Comparison of ENCODE assay signal across 8 cellular contexts in the genomic region with DNA sequence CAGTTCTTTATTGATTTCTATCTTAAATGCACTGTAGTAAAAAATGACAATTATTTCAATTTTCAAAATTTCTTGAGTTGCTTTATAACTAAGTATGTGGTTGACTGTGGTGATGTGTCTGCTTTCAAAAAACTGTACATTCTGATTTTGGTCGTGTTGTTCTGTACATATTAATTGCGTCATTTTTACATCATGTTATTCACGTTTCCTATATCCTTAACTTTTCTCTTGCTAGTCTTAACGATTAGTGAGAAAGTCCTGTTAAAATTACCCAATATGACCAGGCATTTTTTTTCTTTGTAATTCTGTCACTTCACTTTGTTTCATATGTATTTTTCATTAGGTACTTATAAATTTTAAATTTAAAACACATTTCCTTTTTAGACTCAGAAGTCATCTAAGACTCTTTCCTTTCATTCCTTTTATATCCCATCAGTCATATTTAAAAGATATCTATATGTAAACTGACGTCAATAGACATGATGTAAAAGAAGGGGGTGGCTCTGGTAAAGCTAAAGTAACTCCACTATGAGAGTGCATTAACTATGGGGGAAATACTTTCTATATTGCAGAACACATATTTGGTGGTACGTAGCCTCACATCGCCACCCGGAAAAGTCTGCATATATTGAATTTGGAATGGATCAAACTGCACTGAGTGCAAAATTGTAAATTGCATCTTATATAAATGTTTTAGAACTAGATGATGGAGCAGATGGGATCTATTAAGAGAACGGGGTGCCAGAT. TPM values are rescaled to one million over a fixed set of nuclear protein-coding genes. Genes with fewer than 3 reads are reported as not detected.
DNase-seq lines count a peak whose midpoint lies in the region; ATAC-seq and TF ChIP-seq lines count a peak whose summit lies in the region.

No MANE protein-coding gene starts in this region.

- peak overlapping the region; percentile 87 for H3K4me2 ChIP-seq in Loucy (ENCODE audit: low read depth, low read length, poor library complexity, severe bottlenecking)

- H3K36me3 Mint-ChIP-seq in CD4-positive, CD25-positive, alpha-beta regulatory T cell: peaks cover 13% of the 10 kb centered on the region
- peaks cover 17% of the 10 kb centered on the region for H3K36me3 Mint-ChIP-seq in nephron progenitor cell (ENCODE audit: low read depth)

- H3K9ac ChIP-seq in Loucy (ENCODE audit: low read depth, low read length, poor library complexity, severe bottlenecking): peak overlapping the region; percentile 98

- peaks cover 14% of the 10 kb centered on the region for H3K36me3 ChIP-seq in CD4-positive, CD25-positive, alpha-beta regulatory T cell (ENCODE audit: control insufficient read depth, insufficient read depth, low read length)
- H3K36me3 ChIP-seq in Loucy (ENCODE audit: insufficient read depth, low read length): no peaks in the 10 kb centered on the region

- H3K27me3 ChIP-seq in CD4-positive, CD25-positive, alpha-beta regulatory T cell (ENCODE audit: control insufficient read depth, insufficient read depth, low read length): no peaks in the 10 kb centered on the region
- H3K27me3 ChIP-seq in Loucy (ENCODE audit: insufficient read depth, low read length, poor library complexity, severe bottlenecking): no peaks in the 10 kb centered on the region

- ATAC-seq in CD4-positive, CD25-positive, alpha-beta regulatory T cell (ENCODE audit: low read depth in 2 of 2): no peak
- no peak for ATAC-seq in GM18909 (IDR thresholded peaks at IDR 0.05; ENCODE audit: poor library complexity, unreplicated experiment)

- no peaks in the 10 kb centered on the region for H4K20me1 ChIP-seq in Loucy (ENCODE audit: insufficient read depth, low read length, poor library complexity, severe bottlenecking)

- peak overlapping the region; percentile 90 to 99 (median 96) for H3K4me3 Mint-ChIP-seq in CD4-positive, CD25-positive, alpha-beta regulatory T cell
- H3K4me3 Mint-ChIP-seq in nephron progenitor cell: peak overlapping the region; percentile 99

- no peaks in the 10 kb centered on the region for H3K9me3 Mint-ChIP-seq in CD4-positive, CD25-positive, alpha-beta regulatory T cell
- H3K9me3 Mint-ChIP-seq in nephron progenitor cell: no peaks in the 10 kb centered on the region

- peak overlapping the region; percentile 95 to 100 (median 99) for H3K27ac Mint-ChIP-seq in CD4-positive, CD25-positive, alpha-beta regulatory T cell
- H3K27ac Mint-ChIP-seq in nephron progenitor cell: no peak overlapping the region

- no peak overlapping the region for H2AFZ ChIP-seq in Loucy (ENCODE audit: low read length)

- H3K9me2 ChIP-seq in Loucy (replicated peaks; ENCODE audit: low read depth, low read length): no peaks in the 10 kb centered on the region

- peaks cover 37% of the 10 kb centered on the region for H3K4me1 ChIP-seq in CD4-positive, CD25-positive, alpha-beta regulatory T cell (ENCODE audit: control insufficient read depth, insufficient read depth, low read length, poor library complexity, severe bottlenecking)
- H3K4me1 ChIP-seq in Loucy (ENCODE audit: insufficient read depth, low read length, poor library complexity, severe bottlenecking): peaks cover 33% of the 10 kb centered on the region

- peak overlapping the region; percentile 97 for H3K4me3 ChIP-seq in CD4-positive, CD25-positive, alpha-beta regulatory T cell (ENCODE audit: low read depth, low read length)
- peak overlapping the region; percentile 98 for H3K4me3 ChIP-seq in Loucy (ENCODE audit: low read length, poor library complexity, severe bottlenecking)
- H3K4me3 ChIP-seq in choroid plexus epithelial cell (ENCODE audit: low read depth, low read length): peak overlapping the region; percentile 95

- H3K9me3 ChIP-seq in CD4-positive, CD25-positive, alpha-beta regulatory T cell (ENCODE audit: control insufficient read depth in 2 of 2, low read length in 2 of 2): no peaks in the 10 kb centered on the region
- no peaks in the 10 kb centered on the region for H3K9me3 ChIP-seq in Loucy (ENCODE audit: insufficient read depth, low read depth, low read length)

- in situ Hi-C loops in GM13976 (cut with MboI; ENCODE audit: low sequenced_read_pairs, unreplicated experiment): no loop called here

- H3K27ac ChIP-seq in CD4-positive, CD25-positive, alpha-beta regulatory T cell (ENCODE audit: insufficient read depth, low read length, poor library complexity, severe bottlenecking): no peak overlapping the region

- H3K27me3 Mint-ChIP-seq in CD4-positive, CD25-positive, alpha-beta regulatory T cell: no peaks in the 10 kb centered on the region
- peaks cover 47% of the 10 kb centered on the region for H3K27me3 Mint-ChIP-seq in nephron progenitor cell (ENCODE audit: low read depth, poor library complexity)

- H3F3A ChIP-seq in Loucy (ENCODE audit: low read depth): 0 out of 2 replicates have a peak, but pooled peaks cover 6% of the 10 kb centered on the region

- H3K79me2 ChIP-seq in Loucy (ENCODE audit: insufficient read depth, low read length): peaks cover 45% of the 10 kb centered on the region

- no peak for DNase-seq in CD4-positive, CD25-positive, alpha-beta regulatory T cell
- DNase-seq in choroid plexus epithelial cell (ENCODE audit: low read depth) (no peak), nephron progenitor cell (no peak), GM13976 (ENCODE audit: low spot score) (no peak), NCI-H226 (no peak), GM03348 (ENCODE audit: low spot score) (no peak)

- TF ChIP-seq CTCF in Loucy (conservative IDR thresholded peaks at IDR 0.05; ENCODE audit: low read length) (no peak), choroid plexus epithelial cell (conservative IDR thresholded peaks at IDR 0.05; ENCODE audit: low read depth, low read length) (no peak), nephron progenitor cell (IDR thresholded peaks at IDR 0.05) (no peak), GM13976 (IDR thresholded peaks at IDR 0.05; ENCODE audit: borderline replicate concordance, control extremely low read depth, extremely low read depth, insufficient read depth, missing control alignments) (no peak)

- peaks cover 25 to 53% (median 43%) of the 10 kb centered on the region in 4 donors for H3K4me1 Mint-ChIP-seq in CD4-positive, CD25-positive, alpha-beta regulatory T cell
- peaks cover 32% of the 10 kb centered on the region for H3K4me1 Mint-ChIP-seq in nephron progenitor cell

RNA-seq across cellular contexts. Expression of a gene that starts 1.1 kb away (rescaled TPM):
- total RNA-seq in CD4-positive, CD25-positive, alpha-beta regulatory T cell: 11.9 TPM
- polyA plus RNA-seq in CD4-positive, CD25-positive, alpha-beta regulatory T cell: 10 to 100 TPM; 46.8 to 61.9 (median 55.6) TPM
